Comparison of ENCODE assay signal across 8 cellular contexts in genomic region chr1:2189459-2190425, GRCh38. TPM values are rescaled to one million over a fixed set of nuclear protein-coding genes. Genes with fewer than 3 reads are reported as not detected.
DNase-seq lines count a peak whose midpoint lies in the region; ATAC-seq, FAIRE-seq and TF ChIP-seq lines count a peak whose summit lies in the region.

No MANE protein-coding gene starts in this region.

- H3K4me3 Mint-ChIP-seq in T-helper 2 cell treated with Interferon-gamma antibody and Interleukin-4, amounts not matched to agents 5 μg/mL and 100 μg/mL, for 36 hours: peak overlapping the region; percentile 63
- H3K4me3 Mint-ChIP-seq in astrocyte (ENCODE audit: unreplicated experiment): peak overlapping the region; percentile 62

- peaks cover 1% of the 10 kb centered on the region for H3K36me3 Mint-ChIP-seq in T-helper 2 cell treated with Interferon-gamma antibody and Interleukin-4, amounts not matched to agents 5 μg/mL and 100 μg/mL, for 36 hours (ENCODE audit: low read depth)
- peaks cover 4% of the 10 kb centered on the region for H3K36me3 Mint-ChIP-seq in astrocyte (ENCODE audit: low read depth, unreplicated experiment)

- DNase-seq in COLO829 (ENCODE audit: low spot score): peak; percentile 88
- peak; percentile 98 for DNase-seq in GM23248
- peak; percentile 92 for DNase-seq in NCI-H146 (lab: John Stamatoyannopoulos, UW)
- peak; percentile 76 for DNase-seq in T-helper 2 cell treated with Interferon-gamma antibody and Interleukin-4, amounts not matched to agents 5 μg/mL and 100 μg/mL, for 36 hours (ENCODE audit: low spot score)
- DNase-seq in astrocyte (ENCODE audit: low read depth): peak; percentile 94
- peak; percentile 91 to 98 (median 98) for DNase-seq in right cardiac atrium
- DNase-seq in pulmonary artery endothelial cell (ENCODE audit: low read depth, low spot score): peak; percentile 76

- no peaks in the 10 kb centered on the region for H3K9me3 Mint-ChIP-seq in T-helper 2 cell treated with Interferon-gamma antibody and Interleukin-4, amounts not matched to agents 5 μg/mL and 100 μg/mL, for 36 hours
- no peaks in the 10 kb centered on the region for H3K9me3 Mint-ChIP-seq in astrocyte (ENCODE audit: unreplicated experiment)

- no peaks in the 10 kb centered on the region for H3K27me3 ChIP-seq in GM23248 (replicated peaks; ENCODE audit: insufficient read depth)
- no peaks in the 10 kb centered on the region for H3K27me3 ChIP-seq in astrocyte (ENCODE audit: insufficient read depth, low read length)
- no peaks in the 10 kb centered on the region for H3K27me3 ChIP-seq in right cardiac atrium (ENCODE audit: control insufficient read depth, insufficient read depth)

- H3K4me1 Mint-ChIP-seq in T-helper 2 cell treated with Interferon-gamma antibody and Interleukin-4, amounts not matched to agents 5 μg/mL and 100 μg/mL, for 36 hours (ENCODE audit: low read depth): peaks cover 2% of the 10 kb centered on the region
- peaks cover 3% of the 10 kb centered on the region for H3K4me1 Mint-ChIP-seq in astrocyte (ENCODE audit: low read depth, unreplicated experiment)

- peak; percentile 26 for FAIRE-seq in astrocyte (lab: Jason Lieb, UNC)

- H3K9me2 ChIP-seq in GM23248 (ENCODE audit: insufficient read depth): no peaks in the 10 kb centered on the region

- H3K4me1 ChIP-seq in GM23248 (ENCODE audit: insufficient read depth) (peaks cover 21% of the 10 kb centered on the region), astrocyte (ENCODE audit: insufficient read depth, low read length) (peaks cover 29% of the 10 kb centered on the region), right cardiac atrium (ENCODE audit: control insufficient read depth, insufficient read depth, low read length) (peaks cover 3% of the 10 kb centered on the region), urinary bladder (ENCODE audit: insufficient read depth) (peaks cover 4% of the 10 kb centered on the region)

- H3K27me3 Mint-ChIP-seq in T-helper 2 cell treated with Interferon-gamma antibody and Interleukin-4, amounts not matched to agents 5 μg/mL and 100 μg/mL, for 36 hours (ENCODE audit: low read depth): no peaks in the 10 kb centered on the region
- no peaks in the 10 kb centered on the region for H3K27me3 Mint-ChIP-seq in astrocyte (ENCODE audit: low read depth, unreplicated experiment)

- no peak for TF ChIP-seq CTCF in astrocyte (IDR thresholded peaks at IDR 0.05; ENCODE audit: insufficient read depth, low read depth, low read length)

- no peaks in the 10 kb centered on the region for H3K36me3 ChIP-seq in GM23248 (ENCODE audit: low read depth)
- H3K36me3 ChIP-seq in astrocyte (ENCODE audit: insufficient read depth, low read length): no peaks in the 10 kb centered on the region
- no peaks in the 10 kb centered on the region for H3K36me3 ChIP-seq in urinary bladder (ENCODE audit: insufficient read depth)

- H2AFZ ChIP-seq in GM23248 (peak overlapping the region; percentile 80), astrocyte (ENCODE audit: low read depth, low read length) (peak overlapping the region; percentile 74)

- H3K4me3 ChIP-seq in GM23248 (peak overlapping the region; percentile 74), astrocyte (ENCODE audit: insufficient read depth, low read depth, low read length) (peak overlapping the region; percentile 51), right cardiac atrium (ENCODE audit: low read length) (peak overlapping the region; percentile 33), urinary bladder (ENCODE audit: low read depth, low read length) (peak overlapping the region; percentile 46)

- H3K9ac ChIP-seq in GM23248 (peak overlapping the region; percentile 87), astrocyte (ENCODE audit: low read length) (peak overlapping the region; percentile 83)

- peak overlapping the region; percentile 85 for H3K27ac Mint-ChIP-seq in T-helper 2 cell treated with Interferon-gamma antibody and Interleukin-4, amounts not matched to agents 5 μg/mL and 100 μg/mL, for 36 hours
- peak overlapping the region; percentile 81 for H3K27ac Mint-ChIP-seq in astrocyte (ENCODE audit: unreplicated experiment)

- no peaks in the 10 kb centered on the region for H3K9me3 ChIP-seq in GM23248 (ENCODE audit: low read depth)
- H3K9me3 ChIP-seq in astrocyte (ENCODE audit: insufficient read depth, low read depth, low read length): no peaks in the 10 kb centered on the region
- H3K9me3 ChIP-seq in right cardiac atrium (ENCODE audit: control insufficient read depth, low read length): no peaks in the 10 kb centered on the region

- H4K20me1 ChIP-seq in GM23248 (ENCODE audit: insufficient read depth) (no peaks in the 10 kb centered on the region), astrocyte (ENCODE audit: insufficient read depth, low read length) (peaks cover 15% of the 10 kb centered on the region)

- H3K4me2 ChIP-seq in GM23248 (ENCODE audit: unreplicated experiment): peak overlapping the region; percentile 88
- H3K4me2 ChIP-seq in astrocyte (ENCODE audit: low read length): peak overlapping the region; percentile 84

- intact Hi-C loops in right cardiac atrium (cut with DNase I): loop anchor here in 1 of 4 donors (10.0 kb wide), 1 partner anchor 125 kb away; no protein-coding TSS in a partner anchor

- in situ Hi-C loops in GM23248 (cut with MboI): loop anchor here (25.0 kb wide), 1 partner anchor 323 kb away; no protein-coding TSS in a partner anchor

- peaks cover 20% of the 10 kb centered on the region for H3F3A ChIP-seq in GM23248 (ENCODE audit: insufficient read depth)

- 1 to 2% methylated on average over 48 to 54 of the region's 65 CpGs for WGBS in GM23248 (ENCODE audit: low coverage in 1 of 2, low lambda C conversion rate in 2 of 2, missing lambda C conversion rate in 2 of 2), 2 experiments
- 11% methylated on average over 65 of the region's 65 CpGs for WGBS in right cardiac atrium
- 10% methylated on average over 65 of the region's 65 CpGs for WGBS in urinary bladder

- ATAC-seq in right cardiac atrium: peak; percentile 84 to 92

- H3K27ac ChIP-seq in GM23248 (peak overlapping the region; percentile 94), astrocyte (ENCODE audit: low read depth, low read length) (peak overlapping the region; percentile 78), right cardiac atrium (ENCODE audit: low read length) (peak overlapping the region; percentile 78), urinary bladder (ENCODE audit: low read depth) (peak overlapping the region; percentile 79)

- peaks cover 35% of the 10 kb centered on the region for H3K79me2 ChIP-seq in GM23248 (ENCODE audit: insufficient read depth)
- H3K79me2 ChIP-seq in astrocyte (ENCODE audit: insufficient read depth, low read length): peaks cover 42% of the 10 kb centered on the region

RNA-seq across cellular contexts. Expression of gene FAAP20, which starts 4.8 kb away (rescaled TPM):
- 33.4 and 34.5 TPM in 2 replicates for total RNA-seq in GM23248 (2014; rRNA removed; shearing (Covaris generic))
- polyA plus RNA-seq in GM23248 (2016; fragmentation: Nextera tagmentation; extraction: Ambion mirVana) (122 and 127 TPM in 2 replicates), right cardiac atrium (56.3 TPM), urinary bladder (96.4 TPM)
- total RNA-seq in astrocyte (114 and 124 TPM in 2 replicates), right cardiac atrium (10 to 100 TPM; 35.5 to 49.3 (median 37.2) TPM), pulmonary artery endothelial cell (19.8 and 25.1 TPM in 2 replicates), urinary bladder (14.6 TPM)

RNA-seq across cellular contexts. Expression of gene SKI, which starts 38.4 kb away (rescaled TPM):
- 23.1 and 26.8 TPM in 2 replicates for total RNA-seq in GM23248 (2014; rRNA removed; shearing (Covaris generic))
- polyA plus RNA-seq in GM23248 (2016; fragmentation: Nextera tagmentation; extraction: Ambion mirVana) (3.8 and 4.0 TPM in 2 replicates), right cardiac atrium (35.6 TPM), urinary bladder (60.5 TPM)
- total RNA-seq in astrocyte (63.4 and 66.2 TPM in 2 replicates), right cardiac atrium (10 to 100 TPM; 56.7 to 83.1 (median 68.9) TPM), pulmonary artery endothelial cell (18.7 and 20.8 TPM in 2 replicates), urinary bladder (27.8 TPM)

Comparison
In these comparisons a context has a peak if more than half of its experiments do, and no peak if none do; other contexts are left out.
1. Peak in every context shown above with its lines: DNase-seq, ATAC-seq, H3K4me3 ChIP-seq and H3K27ac ChIP-seq.